27 cellular contexts compared by ENCODE assay signal in genomic region chr3:152976232-152976631, GRCh38.
"Had no signal": no experiment of that assay in that cellular context is flagged by ENCODE, and none has a peak within 500 bp of the region (broad histone marks: within the 10 kb centered on the region; RNA-seq: fewer than 3 reads in every experiment).

No MANE protein-coding gene starts in this region.

- H3K36me3 Mint-ChIP-seq: activated naive CD4-positive, alpha-beta T cell treated with anti-CD3 and anti-CD28 coated beads, Interleukin-2, amount 10 ng/mL, durations not matched to agents 7 days and 5 days; activated naive CD8-positive, alpha-beta T cell; brain had no signal

- H3K27me3 Mint-ChIP-seq: brain had no signal

- DNase-seq: activated B cell treated with CpG ODN at 0.5 μM for 24 hours; activated CD4-positive, alpha-beta T cell treated with anti-CD3 and anti-CD28 coated beads for 4 hours; activated CD4-positive, CD25-positive, alpha-beta regulatory T cell treated with anti-CD3 and anti-CD28 coated beads, Interleukin-2, amount 50 U/mL, for 72 hours; activated CD8-positive, alpha-beta T cell treated with anti-CD3 and anti-CD28 coated beads for 36 hours; activated naive CD4-positive, alpha-beta T cell treated with anti-CD3 and anti-CD28 coated beads, Interleukin-2, amount 10 ng/mL, durations not matched to agents 7 days and 5 days; activated naive CD8-positive, alpha-beta T cell treated with anti-CD3 and anti-CD28 coated beads, Interleukin-2, amount 50 U/mL, for 24 hours; activated T-cell treated with anti-CD3 and anti-CD28 coated beads, Interleukin-2, amount 50 U/mL, for 24 hours; anterior cingulate cortex; caudate nucleus; cerebellar nuclear complex; MM.1S; MV-4-11; NCI-H1092; NCI-H1436 treated with DMSO at 0.1 percent for 48 hours; NCI-H1694 treated with DMSO at 0.1 percent for 48 hours; NCI-H2029; NCI-H345; NCI-H524 treated with DMSO at 0.1 percent for 48 hours; PC-9; SIG-M5; T-helper 1 cell; T-helper 2 cell; T-helper 9 cell had no signal

- H3K27ac Mint-ChIP-seq: activated B cell treated with CpG ODN at 0.5 μM for 24 hours; activated CD8-positive, alpha-beta T cell treated with anti-CD3 and anti-CD28 coated beads for 36 hours; activated naive CD4-positive, alpha-beta T cell treated with anti-CD3 and anti-CD28 coated beads, Interleukin-2, amount 10 ng/mL, durations not matched to agents 7 days and 5 days; activated naive CD8-positive, alpha-beta T cell; activated naive CD8-positive, alpha-beta T cell treated with anti-CD3 and anti-CD28 coated beads, Interleukin-2, amount 50 U/mL, for 24 hours; activated T-cell treated with anti-CD3 and anti-CD28 coated beads, Interleukin-2, amount 50 U/mL, for 24 hours; brain had no signal

- ATAC-seq: activated CD8-positive, alpha-beta T cell treated with anti-CD3 and anti-CD28 coated beads for 36 hours; activated naive CD8-positive, alpha-beta T cell treated with anti-CD3 and anti-CD28 coated beads, Interleukin-2, amount 50 U/mL, for 24 hours; Right ventricle myocardium inferior; SK-N-SH treated with all-trans-retinoic acid at 6 μM for 48 hours had no signal

- H3K4me1 Mint-ChIP-seq: activated B cell treated with CpG ODN at 0.5 μM for 24 hours; activated naive CD4-positive, alpha-beta T cell treated with anti-CD3 and anti-CD28 coated beads, Interleukin-2, amount 10 ng/mL, durations not matched to agents 7 days and 5 days; activated naive CD8-positive, alpha-beta T cell treated with anti-CD3 and anti-CD28 coated beads, Interleukin-2, amount 50 U/mL, for 24 hours had no signal

- H3K4me3 Mint-ChIP-seq: activated B cell treated with CpG ODN at 0.5 μM for 24 hours; activated CD8-positive, alpha-beta T cell treated with anti-CD3 and anti-CD28 coated beads for 36 hours; activated naive CD4-positive, alpha-beta T cell treated with anti-CD3 and anti-CD28 coated beads, Interleukin-2, amount 10 ng/mL, durations not matched to agents 7 days and 5 days; activated naive CD8-positive, alpha-beta T cell; activated naive CD8-positive, alpha-beta T cell treated with anti-CD3 and anti-CD28 coated beads, Interleukin-2, amount 50 U/mL, for 24 hours; activated T-cell treated with anti-CD3 and anti-CD28 coated beads, Interleukin-2, amount 50 U/mL, for 24 hours; brain had no signal

- H3K9me3 Mint-ChIP-seq: activated B cell treated with CpG ODN at 0.5 μM for 24 hours; activated CD8-positive, alpha-beta T cell treated with anti-CD3 and anti-CD28 coated beads for 36 hours; activated naive CD4-positive, alpha-beta T cell treated with anti-CD3 and anti-CD28 coated beads, Interleukin-2, amount 10 ng/mL, durations not matched to agents 7 days and 5 days; activated naive CD8-positive, alpha-beta T cell treated with anti-CD3 and anti-CD28 coated beads, Interleukin-2, amount 50 U/mL, for 24 hours; activated T-cell treated with anti-CD3 and anti-CD28 coated beads, Interleukin-2, amount 50 U/mL, for 24 hours had no signal
